35 cellular contexts compared by ENCODE assay signal in the genomic region with DNA sequence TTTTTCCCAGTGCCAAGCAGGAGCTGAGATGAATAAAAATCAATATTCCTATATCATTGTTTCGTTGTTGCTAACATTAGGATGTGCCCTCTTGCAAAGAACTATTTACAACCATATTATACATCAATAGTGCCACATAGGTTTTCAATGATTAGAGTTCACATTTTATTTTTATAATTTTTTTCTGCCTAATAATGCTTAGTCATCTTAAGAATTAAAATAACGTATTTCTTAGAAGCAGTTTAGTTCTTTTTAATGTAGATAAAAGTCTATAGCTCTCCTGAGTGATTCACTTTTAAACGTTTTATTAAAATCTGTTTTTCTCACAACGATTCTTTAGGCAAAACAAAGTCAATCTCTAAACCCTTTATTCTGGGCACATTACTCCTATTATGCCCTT.
"Had no signal": no experiment of that assay in that cellular context is flagged by ENCODE, and none has a peak within 500 bp of the region (broad histone marks: within the 10 kb centered on the region; RNA-seq: fewer than 3 reads in every experiment).

No MANE protein-coding gene starts in this region.

- DNase-seq: Kasumi-1, MG63, MM.1S, MV-4-11, NCI-H1048, NCI-H1092, NCI-H1092 treated with DMSO at 0.1 percent for 48 hours, NCI-H1105, NCI-H1105 treated with DMSO at 0.1 percent for 48 hours, NCI-H1417, NCI-H1417 treated with DMSO at 0.1 percent for 48 hours, NCI-H1436, NCI-H1436 treated with DMSO at 0.1 percent for 48 hours, NCI-H146, NCI-H1694, NCI-H1694 treated with DMSO at 0.1 percent for 48 hours, NCI-H187, NCI-H187 treated with DMSO at 0.1 percent for 48 hours, NCI-H1930, NCI-H2029, NCI-H2029 treated with DMSO at 0.1 percent for 48 hours, NCI-H2081, NCI-H2081 treated with DMSO at 0.1 percent for 48 hours, NCI-H2107, NCI-H2171, NCI-H2171 treated with DMSO at 0.1 percent for 48 hours, NCI-H2227 treated with DMSO at 0.1 percent for 48 hours, NCI-H226, NCI-H345, NCI-H446, NCI-H446 treated with DMSO at 0.1 percent for 48 hours, NCI-H510A, NCI-H510A treated with DMSO at 0.1 percent for 48 hours, NCI-H524, NCI-H524 treated with DMSO at 0.1 percent for 48 hours had no signal

- H3K4me3 ChIP-seq: MG63 had no signal

- H3K27me3 ChIP-seq: MG63 had no signal
